Comparison of ENCODE assay signal across 9 cellular contexts in genomic region chr12:57124259-57124877, GRCh38. TPM values are rescaled to one million over a fixed set of nuclear protein-coding genes. Genes with fewer than 3 reads are reported as not detected.
DNase-seq lines count a peak whose midpoint lies in the region; ATAC-seq and TF ChIP-seq lines count a peak whose summit lies in the region.
"Had no signal": no experiment of that assay in that cellular context is flagged by ENCODE, and none has a peak within 500 bp of the region (broad histone marks: within the 10 kb centered on the region; RNA-seq: fewer than 3 reads in every experiment).

No MANE protein-coding gene starts in this region.

- H3K9ac ChIP-seq in OCI-LY1 (ENCODE audit: low read length) = no peak overlapping the region

- peaks cover 3% of the 10 kb centered on the region; the same call in 1 of the 2 replicates for H3K9me3 ChIP-seq in OCI-LY1 (ENCODE audit: low read length)

- no peaks in the 10 kb centered on the region for H3F3A ChIP-seq in OCI-LY1 (ENCODE audit: insufficient read depth, low read length)

- peaks cover 6% of the 10 kb centered on the region; the same call in 1 of the 2 replicates for H3K36me3 ChIP-seq in OCI-LY1 (ENCODE audit: insufficient read depth, low read length)

- DNase-seq in DMS53 (lab: John Stamatoyannopoulos, UW) (peak; percentile 88), HUDEP-2 (lab: John Stamatoyannopoulos, UW; ENCODE audit: unreplicated experiment in 76 of 76) (peak in 65 of 76 experiments; percentile 12 to 78 (median 50)), epithelial cell of proximal tubule (ENCODE audit: low read depth) (no peak), natural killer cell (peak; percentile 61)
- peak; percentile 83 for DNase-seq in activated CD8-positive, alpha-beta memory T cell treated with anti-CD3 and anti-CD28 coated beads, Interleukin-2, amount 50 U/mL, for 48 hours
- DNase-seq in stimulated activated naive CD4-positive, alpha-beta T cell (lab: John Stamatoyannopoulos, UW) = peak; percentile 50 to 82 (median 70)

- peaks cover 12% of the 10 kb centered on the region for H3K4me1 ChIP-seq in OCI-LY1 (ENCODE audit: insufficient read depth, low read length, severe bottlenecking)

- intact Hi-C loops in natural killer cell (cut with micrococcal nuclease) = loop anchor here (1.0 kb wide), 2 partner anchors 59 to 119 kb away; no protein-coding TSS in a partner anchor

- peak overlapping the region; percentile 43 for H3K4me3 Mint-ChIP-seq in natural killer cell

- H3K9me2 ChIP-seq in OCI-LY1 (ENCODE audit: low read depth, low read length) = no peaks in the 10 kb centered on the region

- no peaks in the 10 kb centered on the region for H4K20me1 ChIP-seq in OCI-LY1 (ENCODE audit: insufficient read depth, low read length)

- H3K4me2 ChIP-seq in OCI-LY1 (ENCODE audit: low read length) = no peak overlapping the region

- H3K4me3 ChIP-seq in OCI-LY1 (ENCODE audit: low read depth, low read length, poor library complexity, severe bottlenecking) = no peak overlapping the region
- no peak overlapping the region for H3K4me3 ChIP-seq in epithelial cell of proximal tubule (ENCODE audit: low read depth, low read length)
- H3K4me3 ChIP-seq: SK-N-MC had no signal

- H2AFZ ChIP-seq in OCI-LY1 (ENCODE audit: low read length) = no peak overlapping the region

- no peak overlapping the region for H3K27ac ChIP-seq in OCI-LY1 (ENCODE audit: low read depth, low read length, poor library complexity, severe bottlenecking)
- H3K27ac ChIP-seq: SK-N-MC had no signal

- no peak overlapping the region for H3K27ac Mint-ChIP-seq in natural killer cell

- TF ChIP-seq CTCF in OCI-LY1 (IDR thresholded peaks at IDR 0.05; ENCODE audit: low read length) (peak; percentile 84), epithelial cell of proximal tubule (conservative IDR thresholded peaks at IDR 0.05; ENCODE audit: low read depth, low read length) (peak; percentile 98), natural killer cell (IDR thresholded peaks at IDR 0.05) (peak; percentile 85)

- H3K4me1 Mint-ChIP-seq in natural killer cell = peaks cover 11 to 20% of the 10 kb centered on the region in 2 donors

- peak; percentile 79 to 91 (median 82) for ATAC-seq in natural killer cell
- ATAC-seq in GM19463 (IDR thresholded peaks at IDR 0.05; ENCODE audit: unreplicated experiment) = no peak

- no peaks in the 10 kb centered on the region for H3K36me3 Mint-ChIP-seq in natural killer cell

- no peaks in the 10 kb centered on the region for H3K9me3 Mint-ChIP-seq in natural killer cell

- H3K79me2 ChIP-seq in OCI-LY1 (ENCODE audit: insufficient read depth, low read length) = no peaks in the 10 kb centered on the region

- H3K27me3 Mint-ChIP-seq in natural killer cell (ENCODE audit: low read depth in 2 of 2) = peaks cover 8 to 9% of the 10 kb centered on the region in 2 donors

- peaks cover 21% of the 10 kb centered on the region; the same call in 1 of the 2 replicates for H3K27me3 ChIP-seq in OCI-LY1 (ENCODE audit: insufficient read depth, low read length)

RNA-seq across cellular contexts. Expression of gene LRP1, which starts 3.9 kb away (rescaled TPM):
- total RNA-seq in epithelial cell of proximal tubule (0.72 and 8.9 TPM in 2 replicates), natural killer cell (10 to 100 TPM in 1 of 3 donors, 1 to 10 TPM in 2; 6.7 to 13.1 (median 9.5) TPM)

RNA-seq across cellular contexts. Expression of gene STAT6, which starts 13.2 kb away (rescaled TPM):
- 66.1 and 71.4 TPM in 2 replicates for total RNA-seq in epithelial cell of proximal tubule
- total RNA-seq in natural killer cell = 100 to 1,000 TPM; 277 to 340 (median 319) TPM

RNA-seq across cellular contexts. Expression of gene LRP1-AS, which starts 23.1 kb away (rescaled TPM):
- not detected in 2 replicates for total RNA-seq in epithelial cell of proximal tubule
- not detected for total RNA-seq in natural killer cell

RNA-seq across cellular contexts. Expression of gene NAB2, which starts 35.5 kb away (rescaled TPM):
- total RNA-seq in epithelial cell of proximal tubule = 15.9 and 24.4 TPM in 2 replicates
- 1 to 10 TPM; 4.2 to 7.0 (median 5.4) TPM for total RNA-seq in natural killer cell

RNA-seq across cellular contexts. Expression of gene NEMP1, which starts 45.8 kb away (rescaled TPM):
- 15.7 and 18.7 TPM in 2 replicates for total RNA-seq in epithelial cell of proximal tubule
- 10 to 100 TPM; 11.1 to 16.7 (median 12.1) TPM for total RNA-seq in natural killer cell
